13 cellular contexts compared by ENCODE assay signal in the genomic region with DNA sequence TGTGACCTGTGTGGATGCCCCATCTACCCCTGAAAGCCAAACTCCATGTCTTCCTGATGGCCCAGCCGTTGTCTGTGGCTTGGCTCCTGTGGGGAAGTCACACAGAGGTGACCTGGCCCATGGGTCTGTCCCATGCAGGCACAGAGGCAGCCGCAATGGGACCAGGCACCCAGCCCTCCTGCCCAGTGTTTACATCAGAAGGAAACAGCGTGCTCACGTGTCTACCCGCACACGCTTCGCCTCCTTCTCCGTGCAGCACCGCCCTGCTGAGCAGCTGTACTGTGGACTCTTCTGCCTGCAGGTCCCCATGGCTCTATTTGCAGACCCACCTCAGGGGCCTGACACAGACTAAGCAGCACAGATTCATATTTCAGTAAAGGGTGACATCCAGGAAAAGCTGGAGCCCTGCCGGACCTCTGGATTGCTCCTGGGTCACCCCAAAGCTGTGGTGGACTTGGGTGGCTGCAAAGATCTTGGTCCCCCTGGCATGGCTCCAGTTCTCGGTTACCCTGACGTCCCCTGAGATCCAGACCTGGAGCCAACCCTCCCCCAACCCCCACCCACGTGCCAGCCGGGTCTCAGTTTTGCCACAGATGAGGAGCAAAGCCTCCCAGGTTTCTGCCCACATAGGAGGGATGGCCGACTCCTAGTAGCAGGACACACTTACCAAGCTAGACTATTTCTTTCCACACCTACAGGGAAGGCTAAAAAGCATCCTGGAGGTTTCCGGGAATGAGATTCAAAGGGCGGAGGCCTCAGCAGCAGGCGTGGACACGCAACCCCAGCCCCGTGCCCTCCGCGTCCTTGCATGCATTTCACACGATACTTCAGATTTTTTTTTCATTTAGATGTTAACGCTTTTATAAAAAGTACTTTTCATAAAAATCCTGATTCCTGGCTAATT.
"Had no signal": no experiment of that assay in that cellular context is flagged by ENCODE, and none has a peak within 500 bp of the region (broad histone marks: within the 10 kb centered on the region; RNA-seq: fewer than 3 reads in every experiment).

No MANE protein-coding gene starts in this region.

- H3K4me3 Mint-ChIP-seq: naive thymus-derived CD8-positive, alpha-beta T cell; neural crest cell; type B pancreatic cell had no signal

- H3K4me1 Mint-ChIP-seq: naive thymus-derived CD8-positive, alpha-beta T cell had no signal

- DNase-seq: effector memory CD4-positive, alpha-beta T cell; heart right ventricle; hypothalamus; mammary epithelial cell; mucosa of descending colon; naive thymus-derived CD8-positive, alpha-beta T cell; occipital lobe; small intestine; stimulated activated CD4-positive, alpha-beta T cell treated with anti-CD3 and anti-CD28 coated beads, Interleukin-2, amount 100 ng/mL, for 48 hours; stimulated activated naive CD8-positive, alpha-beta T cell treated with anti-CD3 and anti-CD28 coated beads, Interleukin-15, Interleukin-2, amounts not matched to agents 100 U/mL and 50 U/mL, for 24 hours; thyroid gland had no signal

- H3K27ac Mint-ChIP-seq: naive thymus-derived CD8-positive, alpha-beta T cell; type B pancreatic cell had no signal

- H3K36me3 Mint-ChIP-seq: naive thymus-derived CD8-positive, alpha-beta T cell; type B pancreatic cell had no signal

- H3K9me3 Mint-ChIP-seq: type B pancreatic cell had no signal
